Comparison of ENCODE assay signal across 12 cellular contexts in the genomic region with DNA sequence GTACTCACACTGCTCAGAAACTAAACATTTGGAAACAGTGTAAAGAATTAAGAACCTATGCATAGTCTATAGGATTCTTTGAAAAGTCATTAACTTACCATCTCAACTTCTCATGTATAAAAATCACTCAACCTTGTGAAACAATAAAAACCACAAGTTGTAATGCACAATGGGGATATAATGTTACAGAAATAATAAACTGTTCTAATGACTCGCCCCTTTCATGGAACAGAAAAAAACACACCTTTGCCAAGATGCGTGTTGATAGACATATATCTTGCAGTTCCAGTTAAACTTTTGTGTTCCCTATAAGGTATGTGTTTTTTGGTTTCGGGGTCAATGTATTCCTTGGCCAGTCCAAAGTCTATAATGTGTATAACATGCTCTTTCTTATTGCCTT.
"Had no signal": no experiment of that assay in that cellular context is flagged by ENCODE, and none has a peak within 500 bp of the region (broad histone marks: within the 10 kb centered on the region; RNA-seq: fewer than 3 reads in every experiment).

No MANE protein-coding gene starts in this region.

- H2AFZ ChIP-seq: hepatocyte had no signal

- H3K4me2 ChIP-seq: hepatocyte had no signal

- H3K9me3 ChIP-seq: left ventricle myocardium inferior, thyroid gland had no signal

- H3K4me3 ChIP-seq: hepatocyte, left ventricle myocardium inferior, thyroid gland had no signal

- H3K79me2 ChIP-seq: hepatocyte had no signal

- H3K27me3 ChIP-seq: hepatocyte, thyroid gland had no signal

- DNase-seq: activated CD4-positive, alpha-beta memory T cell treated with anti-CD3 and anti-CD28 coated beads for 36 hours; activated CD4-positive, alpha-beta T cell treated with anti-CD3 and anti-CD28 coated beads for 36 hours; activated CD8-positive, alpha-beta memory T cell treated with anti-CD3 and anti-CD28 coated beads, Interleukin-2, amount 50 U/mL, for 4 hours; activated naive CD4-positive, alpha-beta T cell; activated naive CD8-positive, alpha-beta T cell treated with anti-CD3 and anti-CD28 coated beads, Interleukin-2, amount 10 ng/mL, durations not matched to agents 7 days and 5 days; islet precursor cell; left ventricle myocardium inferior; mesenchymal stem cell; naive thymus-derived CD8-positive, alpha-beta T cell; retina; thyroid gland had no signal
